9 cellular contexts compared by ENCODE assay signal in the genomic region with DNA sequence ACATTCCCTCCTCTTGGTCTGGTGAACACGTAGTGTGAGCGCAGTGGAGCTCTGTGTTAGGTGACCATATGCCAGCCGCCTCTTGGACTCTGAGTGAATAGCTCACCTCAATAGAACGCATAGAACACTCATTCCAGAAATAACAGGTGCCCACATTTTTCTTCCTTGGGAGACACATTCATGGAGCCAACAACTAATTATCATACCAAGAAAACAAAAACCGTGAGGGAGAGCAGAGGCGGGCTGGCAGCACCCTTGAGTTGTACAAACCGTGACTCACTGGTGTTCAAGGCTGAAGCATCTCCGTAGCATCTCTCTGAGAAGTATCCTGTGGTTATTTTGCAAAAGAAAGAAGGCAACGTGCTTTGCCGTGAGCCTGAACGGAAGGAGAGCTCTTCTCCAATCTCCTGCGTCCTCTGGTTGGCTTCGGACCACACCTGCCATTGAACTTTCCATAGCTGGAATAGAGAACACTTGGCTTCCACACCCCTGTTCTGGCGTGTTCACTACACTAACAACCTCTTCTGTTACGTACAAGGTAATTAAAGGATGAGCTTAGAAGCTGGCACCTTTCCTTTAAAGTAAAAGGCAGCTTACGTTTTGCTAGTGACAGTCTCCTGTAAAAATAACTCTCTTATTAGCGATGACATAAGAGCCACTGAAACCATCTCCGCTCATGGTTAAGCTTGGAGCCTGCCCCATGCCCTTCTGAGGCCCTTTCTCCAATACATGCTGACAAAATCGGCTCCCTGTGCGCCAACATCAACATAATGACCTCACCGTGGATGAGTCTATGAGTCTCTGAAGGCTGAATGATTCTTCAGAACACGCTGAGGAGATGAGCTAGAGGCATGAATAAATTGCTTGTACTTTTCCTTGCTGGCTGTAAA. TPM values are rescaled to one million over a fixed set of nuclear protein-coding genes. Genes with fewer than 3 reads are reported as not detected.
DNase-seq lines count a peak whose midpoint lies in the region; ATAC-seq and TF ChIP-seq lines count a peak whose summit lies in the region.
"Had no signal": no experiment of that assay in that cellular context is flagged by ENCODE, and none has a peak within 500 bp of the region (broad histone marks: within the 10 kb centered on the region; RNA-seq: fewer than 3 reads in every experiment).

No MANE protein-coding gene starts in this region.

- H3K9ac ChIP-seq in parathyroid adenoma (no peak overlapping the region), endodermal cell (ENCODE audit: extremely low read depth, low read length, poor library complexity, severe bottlenecking) (no peak overlapping the region)

- H3K27me3 ChIP-seq in parathyroid adenoma (ENCODE audit: control insufficient read depth, insufficient read depth, low read length) (no peaks in the 10 kb centered on the region), endodermal cell (ENCODE audit: control insufficient read depth, insufficient read depth, low read length, poor library complexity, severe bottlenecking) (peaks cover 60% of the 10 kb centered on the region)

- no peak overlapping the region for H3K4me2 ChIP-seq in parathyroid adenoma (ENCODE audit: low read length)

- 91 to 96% methylated on average over 15 to 22 of the region's 22 CpGs for WGBS in endodermal cell (ENCODE audit: insufficient coverage in 1 of 2, insufficient read length in 1 of 2), 2 experiments

- H2AFZ ChIP-seq in parathyroid adenoma: no peak overlapping the region

- POLR2A ChIA-PET in naive thymus-derived CD8-positive, alpha-beta T cell (lab: Charles Lee): interaction anchor here (0.6 kb wide), 2 partner anchors 32 to 136 kb away, joined by 3 to 6 read pairs; no protein-coding TSS in a partner anchor

- H3K27ac ChIP-seq in parathyroid adenoma (peak overlapping the region; percentile 47), endodermal cell (ENCODE audit: low read depth, low read length) (no peak overlapping the region)

- ATAC-seq in SK-N-SH treated with all-trans-retinoic acid at 6 μM for 48 hours: peak; percentile 85
- no peak for ATAC-seq in HG03025 (IDR thresholded peaks at IDR 0.05; ENCODE audit: low FRiP score, unreplicated experiment)
- ATAC-seq in naive thymus-derived CD8-positive, alpha-beta T cell: no peak

- no peaks in the 10 kb centered on the region for H3K79me2 ChIP-seq in parathyroid adenoma

- DNase-seq in DMS79 treated with DMSO at 0.1 percent for 48 hours (lab: John Stamatoyannopoulos, UW) (peak; percentile 68), fibroblast of pulmonary artery (ENCODE audit: low read depth) (peak; percentile 91), endodermal cell (no peak)
- DNase-seq in activated CD4-positive, CD25-positive, alpha-beta regulatory T cell (lab: John Stamatoyannopoulos, UW): no peak
- no peak for DNase-seq in naive thymus-derived CD8-positive, alpha-beta T cell
- DNase-seq: mesendoderm had no signal

- no peaks in the 10 kb centered on the region for H3K36me3 Mint-ChIP-seq in endodermal cell (ENCODE audit: low read depth)
- no peaks in the 10 kb centered on the region for H3K36me3 Mint-ChIP-seq in naive thymus-derived CD8-positive, alpha-beta T cell

- H3K27me3 Mint-ChIP-seq in endodermal cell (ENCODE audit: insufficient read depth): peaks cover 46% of the 10 kb centered on the region
- H3K27me3 Mint-ChIP-seq in naive thymus-derived CD8-positive, alpha-beta T cell: no peaks in the 10 kb centered on the region

- H3K27ac Mint-ChIP-seq in endodermal cell: no peak overlapping the region
- H3K27ac Mint-ChIP-seq in naive thymus-derived CD8-positive, alpha-beta T cell: peak overlapping the region in 2 of 10 donors; percentile 63 to 83

- H3K4me3 Mint-ChIP-seq in endodermal cell: no peak overlapping the region
- H3K4me3 Mint-ChIP-seq in naive thymus-derived CD8-positive, alpha-beta T cell: no peak overlapping the region

- H3K4me1 ChIP-seq in parathyroid adenoma (peaks cover 12% of the 10 kb centered on the region), endodermal cell (ENCODE audit: control insufficient read depth, insufficient read depth, low read length) (no peaks in the 10 kb centered on the region)

- H3K36me3 ChIP-seq in parathyroid adenoma (ENCODE audit: control insufficient read depth, insufficient read depth, low read length): no peaks in the 10 kb centered on the region
- H3K36me3 ChIP-seq in endodermal cell (ENCODE audit: control insufficient read depth, insufficient read depth, low read length): no peaks in the 10 kb centered on the region

- TF ChIP-seq CTCF in fibroblast of pulmonary artery (IDR thresholded peaks at IDR 0.05; ENCODE audit: low read length, missing control alignments) (no peak), parathyroid adenoma (IDR thresholded peaks at IDR 0.05) (no peak), endodermal cell (conservative IDR thresholded peaks at IDR 0.05) (no peak)

- H3K9me3 ChIP-seq in parathyroid adenoma (ENCODE audit: control insufficient read depth, low read length) (no peaks in the 10 kb centered on the region), endodermal cell (ENCODE audit: control insufficient read depth, low read length) (no peaks in the 10 kb centered on the region)

- no peaks in the 10 kb centered on the region for H3K9me3 Mint-ChIP-seq in endodermal cell
- no peaks in the 10 kb centered on the region for H3K9me3 Mint-ChIP-seq in naive thymus-derived CD8-positive, alpha-beta T cell

- H3K4me3 ChIP-seq in fibroblast of pulmonary artery (replicated peaks; ENCODE audit: low read depth, low read length): no peak overlapping the region
- no peak overlapping the region for H3K4me3 ChIP-seq in parathyroid adenoma (ENCODE audit: low read depth, low read length)
- no peak overlapping the region for H3K4me3 ChIP-seq in endodermal cell (ENCODE audit: low read length)

- H3K4me1 Mint-ChIP-seq in endodermal cell: peaks cover 5% of the 10 kb centered on the region
- peaks cover 14 to 34% (median 29%) of the 10 kb centered on the region in 4 donors for H3K4me1 Mint-ChIP-seq in naive thymus-derived CD8-positive, alpha-beta T cell

TF ChIP-seq in SK-N-SH treated with all-trans-retinoic acid at 6 μM for 48 hours, 23 proteins besides CTCF, POLR2A, EP300 and RAD21:
- TF ChIP-seq, protein P1, sequence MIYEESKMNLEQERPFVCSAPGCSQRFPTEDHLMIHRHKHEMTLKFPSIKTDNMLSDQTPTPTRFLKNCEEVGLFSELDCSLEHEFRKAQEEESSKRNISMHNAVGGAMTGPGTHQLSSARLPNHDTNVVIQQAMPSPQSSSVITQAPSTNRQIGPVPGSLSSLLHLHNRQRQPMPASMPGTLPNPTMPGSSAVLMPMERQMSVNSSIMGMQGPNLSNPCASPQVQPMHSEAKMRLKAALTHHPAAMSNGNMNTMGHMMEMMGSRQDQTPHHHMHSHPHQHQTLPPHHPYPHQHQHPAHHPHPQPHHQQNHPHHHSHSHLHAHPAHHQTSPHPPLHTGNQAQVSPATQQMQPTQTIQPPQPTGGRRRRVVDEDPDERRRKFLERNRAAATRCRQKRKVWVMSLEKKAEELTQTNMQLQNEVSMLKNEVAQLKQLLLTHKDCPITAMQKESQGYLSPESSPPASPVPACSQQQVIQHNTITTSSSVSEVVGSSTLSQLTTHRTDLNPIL (CRISPR knock-in tag; IDR thresholded peaks at IDR 0.05; ENCODE audit: low read depth): no peak
- TF ChIP-seq ZC3H10 (CRISPR knock-in tag; IDR thresholded peaks at IDR 0.05) (no peak), SNAI2 (CRISPR knock-in tag; IDR thresholded peaks at IDR 0.05) (no peak), ISL1 (CRISPR knock-in tag; IDR thresholded peaks at IDR 0.05) (0 out of 2 replicates have a peak, but pooled peaks have one; percentile 16), ZFP30 (CRISPR knock-in tag; IDR thresholded peaks at IDR 0.05) (no peak)

RNA-seq across cellular contexts. Expression of a gene that starts 30.2 kb away (rescaled TPM):
- 10 to 100 TPM in 1 of 2 donors, 1 to 10 TPM in 1; 9.7 to 13.0 TPM for total RNA-seq in endodermal cell
- polyA plus RNA-seq in endodermal cell (2013, experiment 1 of 2): 7.5 TPM
- polyA plus RNA-seq in endodermal cell (2013, experiment 2 of 2): 8.0 TPM
- total RNA-seq in naive thymus-derived CD8-positive, alpha-beta T cell: 10 to 100 TPM; 22.2 to 23.5 TPM
- 1 to 10 TPM; 3.7 to 9.0 (median 6.0) TPM for polyA plus RNA-seq in naive thymus-derived CD8-positive, alpha-beta T cell

Comparison
In these comparisons a context has a peak if more than half of its experiments do, and no peak if none do; other contexts are left out.
1. DNase-seq: peak in DMS79 treated with DMSO at 0.1 percent for 48 hours (single experiment) and fibroblast of pulmonary artery (single experiment); none in activated CD4-positive, CD25-positive, alpha-beta regulatory T cell (0 of 4), endodermal cell (single experiment) and naive thymus-derived CD8-positive, alpha-beta T cell (0 of 10).